In genomic region chr11:106321601-106322000, GRCh38 we compare ENCODE assay signal across 31 cellular contexts.
"Had no signal": no experiment of that assay in that cellular context is flagged by ENCODE, and none has a peak within 500 bp of the region (broad histone marks: within the 10 kb centered on the region; RNA-seq: fewer than 3 reads in every experiment).

No MANE protein-coding gene starts in this region.

- H3K36me3 Mint-ChIP-seq: naive thymus-derived CD4-positive, alpha-beta T cell; natural killer cell; stimulated activated memory B cell treated with anti-CD40 and anti-IgM and Interleukin-4, amounts not matched to agents 10 μg/mL and 1 μg/mL and 100 μg/mL, for 72 hours; type B pancreatic cell had no signal

- H3K4me1 ChIP-seq: neural progenitor cell, parathyroid adenoma, right lobe of liver, spleen, suprapubic skin, testis, tibial artery, transverse colon, upper lobe of right lung, vagina had no signal

- H3K9ac ChIP-seq: neural progenitor cell, parathyroid adenoma had no signal

- DNase-seq: naive thymus-derived CD4-positive, alpha-beta T cell; natural killer cell; occipital lobe; ovary; posterior cingulate gyrus; right cardiac atrium; right lobe of liver; spleen; stimulated activated CD4-positive, alpha-beta T cell treated with anti-CD3 and anti-CD28 coated beads, Interleukin-12 subunit alpha, Interleukin-12 subunit beta, amount 100 ng/mL, for 4 hours; stimulated activated CD4-positive, alpha-beta T cell treated with anti-CD3 and anti-CD28 coated beads, Interleukin-1b, Interleukin-23, amount 100 ng/mL, for 48 hours; stimulated activated CD4-positive, alpha-beta T cell treated with anti-CD3 and anti-CD28 coated beads, Interleukin-4, amount 100 ng/mL, for 1 hour; stimulated activated CD4-positive, alpha-beta T cell treated with anti-CD3 and anti-CD28 coated beads, Interleukin-4, amount 100 ng/mL, for 4 hours; stimulated activated CD8-positive, alpha-beta memory T cell treated with anti-CD3 and anti-CD28 coated beads, Interleukin-4, amount 100 ng/mL, for 48 hours; stimulated activated naive CD4-positive, alpha-beta T cell; stimulated activated naive CD8-positive, alpha-beta T cell treated with anti-CD3 and anti-CD28 coated beads, Interleukin-15, amount 100 ng/mL, for 72 hours; stimulated activated naive CD8-positive, alpha-beta T cell treated with anti-CD3 and anti-CD28 coated beads, Interleukin-15, Interleukin-2, amounts not matched to agents 100 U/mL and 50 U/mL, for 24 hours; substantia nigra; testis; tibial artery; transverse colon; upper lobe of right lung had no signal

- H3K4me3 ChIP-seq: neural progenitor cell, ovary, right lobe of liver, skin epidermis, smooth muscle cell, spleen, suprapubic skin, testis, tibial artery, transverse colon, upper lobe of right lung, vagina had no signal

- H3K36me3 ChIP-seq: neural progenitor cell, ovary, right lobe of liver, spleen, suprapubic skin, tibial artery, transverse colon, upper lobe of right lung, vagina had no signal

- H3K4me2 ChIP-seq: neural progenitor cell, smooth muscle cell had no signal

- H3K27ac ChIP-seq: neural progenitor cell, ovary, parathyroid adenoma, right lobe of liver, skin epidermis, spleen, suprapubic skin, testis, tibial artery, transverse colon, upper lobe of right lung, vagina had no signal

- H3K79me2 ChIP-seq: parathyroid adenoma had no signal

- H3K27me3 Mint-ChIP-seq: naive thymus-derived CD4-positive, alpha-beta T cell; progenitor cell of endocrine pancreas; stimulated activated memory B cell treated with anti-CD40 and anti-IgM and Interleukin-4, amounts not matched to agents 10 μg/mL and 1 μg/mL and 100 μg/mL, for 72 hours; stimulated activated naive CD8-positive, alpha-beta T cell treated with anti-CD3 and anti-CD28 coated beads, Interleukin-15, amount 100 ng/mL, for 72 hours; type B pancreatic cell had no signal

- H3K9me3 ChIP-seq: right lobe of liver, suprapubic skin, testis, transverse colon, upper lobe of right lung, vagina had no signal

- H3K4me3 Mint-ChIP-seq: naive thymus-derived CD4-positive, alpha-beta T cell; natural killer cell; nephron; neural progenitor cell; stimulated activated memory B cell treated with anti-CD40 and anti-IgM and Interleukin-4, amounts not matched to agents 10 μg/mL and 1 μg/mL and 100 μg/mL, for 72 hours; stimulated activated naive CD8-positive, alpha-beta T cell treated with anti-CD3 and anti-CD28 coated beads, Interleukin-15, amount 100 ng/mL, for 72 hours; type B pancreatic cell had no signal

- H3K4me1 Mint-ChIP-seq: naive thymus-derived CD4-positive, alpha-beta T cell; natural killer cell; stimulated activated memory B cell treated with anti-CD40 and anti-IgM and Interleukin-4, amounts not matched to agents 10 μg/mL and 1 μg/mL and 100 μg/mL, for 72 hours; stimulated activated naive CD8-positive, alpha-beta T cell treated with anti-CD3 and anti-CD28 coated beads, Interleukin-15, amount 100 ng/mL, for 72 hours had no signal

- ATAC-seq: naive thymus-derived CD4-positive, alpha-beta T cell; natural killer cell; right cardiac atrium; right lobe of liver; stimulated activated memory B cell treated with anti-CD40 and anti-IgM and Interleukin-4, amounts not matched to agents 10 μg/mL and 1 μg/mL and 100 μg/mL, for 72 hours; stimulated activated naive CD8-positive, alpha-beta T cell treated with anti-CD3 and anti-CD28 coated beads, Interleukin-15, amount 100 ng/mL, for 72 hours; stimulated activated naive CD8-positive, alpha-beta T cell treated with anti-CD3 and anti-CD28 coated beads, Interleukin-15, Interleukin-2, amounts not matched to agents 100 U/mL and 50 U/mL, for 24 hours; upper lobe of right lung had no signal

- H3K9me3 Mint-ChIP-seq: type B pancreatic cell had no signal

- H3K27me3 ChIP-seq: neural progenitor cell, ovary, right lobe of liver, spleen, suprapubic skin, testis, tibial artery, transverse colon, upper lobe of right lung, vagina had no signal

- H3K27ac Mint-ChIP-seq: naive thymus-derived CD4-positive, alpha-beta T cell; natural killer cell; nephron; neural progenitor cell; progenitor cell of endocrine pancreas; stimulated activated memory B cell treated with anti-CD40 and anti-IgM and Interleukin-4, amounts not matched to agents 10 μg/mL and 1 μg/mL and 100 μg/mL, for 72 hours; stimulated activated naive CD8-positive, alpha-beta T cell treated with anti-CD3 and anti-CD28 coated beads, Interleukin-15, amount 100 ng/mL, for 72 hours; type B pancreatic cell had no signal

- H2AFZ ChIP-seq: neural progenitor cell, parathyroid adenoma had no signal
